In genomic region chr1:198556969-198557368, GRCh38 we compare ENCODE assay signal across 8 cellular contexts. TPM values are rescaled to one million over a fixed set of nuclear protein-coding genes. Genes with fewer than 3 reads are reported as not detected.
DNase-seq lines count a peak whose midpoint lies in the region; ATAC-seq and TF ChIP-seq lines count a peak whose summit lies in the region.

No MANE protein-coding gene starts in this region.

- ATAC-seq in GM18508 (IDR thresholded peaks at IDR 0.05; ENCODE audit: insufficient read depth, unreplicated experiment) (peak; percentile 89), HG02763 (IDR thresholded peaks at IDR 0.05; ENCODE audit: unreplicated experiment) (peak; percentile 82)

- intact Hi-C loops in spleen (cut with DNase I; ENCODE audit: low total_unique reads) = no loop called here

- H3K4me1 Mint-ChIP-seq in endothelial cell (ENCODE audit: unreplicated experiment) = peaks cover 10% of the 10 kb centered on the region

- H3K27me3 Mint-ChIP-seq in endothelial cell (ENCODE audit: unreplicated experiment) = peaks cover 2% of the 10 kb centered on the region

- no peak overlapping the region for H4K8ac ChIP-seq in mesenchymal stem cell (ENCODE audit: low read length)

- H3K4me2 ChIP-seq in mesenchymal stem cell (ENCODE audit: low read length, poor library complexity, severe bottlenecking) = no peak overlapping the region

- H3K4me3 Mint-ChIP-seq in endothelial cell (ENCODE audit: unreplicated experiment) = no peak overlapping the region

- H3K4ac ChIP-seq in mesenchymal stem cell (ENCODE audit: low read depth in 1 of 2, low read length in 2 of 2) = no peak overlapping the region

- DNase-seq in OCI-M1 (lab: John Stamatoyannopoulos, UW) = peak; percentile 92
- peak; percentile 44 for DNase-seq in activated effector memory CD4-positive, alpha-beta T cell treated with Interleukin-2 at 50 U/mL for 16 hours
- peak; percentile 84 for DNase-seq in spleen
- DNase-seq in NCI-H82 treated with DMSO at 0.1 percent for 48 hours (lab: John Stamatoyannopoulos, UW; ENCODE audit: unreplicated experiment) = no peak
- no peak for DNase-seq in mesenchymal stem cell
- DNase-seq in endothelial cell (ENCODE audit: low spot score) = no peak

- no peak overlapping the region for H2AK5ac ChIP-seq in mesenchymal stem cell (ENCODE audit: low read length, severe bottlenecking)

- no peak overlapping the region for H4K91ac ChIP-seq in mesenchymal stem cell (ENCODE audit: low read length)

- WGBS in spleen, 5 donors = 27 to 40% (median 30%) methylated on average over 4 of the region's 4 CpGs
- WGBS in mesenchymal stem cell = 55% methylated on average over 1 of the region's 4 CpGs

- no peak overlapping the region for H2BK15ac ChIP-seq in mesenchymal stem cell (ENCODE audit: low read depth, poor library complexity, severe bottlenecking)

- no peaks in the 10 kb centered on the region for H3K79me1 ChIP-seq in mesenchymal stem cell (replicated peaks; ENCODE audit: low read length, poor library complexity, severe bottlenecking)

- no peak overlapping the region for H3K14ac ChIP-seq in mesenchymal stem cell (ENCODE audit: low read length in 2 of 2)

- H3K27ac Mint-ChIP-seq in endothelial cell (ENCODE audit: unreplicated experiment) = no peak overlapping the region

- H3K4me3 ChIP-seq in spleen (peak overlapping the region in 3 of 8 donors; percentile 12 to 45 (median 18)), mesenchymal stem cell (ENCODE audit: insufficient read depth in 1 of 2, low read depth in 1 of 2, low read length in 2 of 2) (no peak overlapping the region)

- H3K27ac ChIP-seq in spleen (peak overlapping the region in 7 of 8 donors; percentile 70 to 86 (median 75)), mesenchymal stem cell (ENCODE audit: low read length, poor library complexity, severe bottlenecking) (no peak overlapping the region)

- H2BK12ac ChIP-seq in mesenchymal stem cell (ENCODE audit: low read length in 2 of 2) = no peak overlapping the region

- H3K18ac ChIP-seq in mesenchymal stem cell (ENCODE audit: low read depth in 1 of 2, low read length in 2 of 2) = no peak overlapping the region

- H3K9me3 Mint-ChIP-seq in endothelial cell (ENCODE audit: unreplicated experiment) = no peaks in the 10 kb centered on the region

- H3K36me3 ChIP-seq in spleen (no peaks in the 10 kb centered on the region), mesenchymal stem cell (ENCODE audit: control insufficient read depth in 1 of 2, insufficient read depth in 2 of 2, low read depth in 1 of 2, low read length in 2 of 2) (no peaks in the 10 kb centered on the region)

- H3K23ac ChIP-seq in mesenchymal stem cell (ENCODE audit: low read length in 2 of 2) = no peak overlapping the region

- H2AFZ ChIP-seq in mesenchymal stem cell (ENCODE audit: low read depth, low read length) = no peak overlapping the region

- TF ChIP-seq POLR2A in spleen (IDR thresholded peaks at IDR 0.05) = peak in 1 of 3 donors; percentile 15

- no peak overlapping the region for H3K9ac ChIP-seq in mesenchymal stem cell (ENCODE audit: low read length)

- no peak for TF ChIP-seq CTCF in spleen (IDR thresholded peaks at IDR 0.05 in 8 of 11, conservative IDR thresholded peaks at IDR 0.05 in 3 of 11)
- no peak for TF ChIP-seq CTCF in endothelial cell (IDR thresholded peaks at IDR 0.05; ENCODE audit: unreplicated experiment)

- no peaks in the 10 kb centered on the region for H3K9me3 ChIP-seq in spleen
- no peaks in the 10 kb centered on the region for H3K9me3 ChIP-seq in mesenchymal stem cell (ENCODE audit: control insufficient read depth, low read length)

- H2BK120ac ChIP-seq in mesenchymal stem cell (ENCODE audit: low read depth, low read length) = no peak overlapping the region

- no peaks in the 10 kb centered on the region for H3K36me3 Mint-ChIP-seq in endothelial cell (ENCODE audit: low read depth, unreplicated experiment)

- no peak overlapping the region for H2BK5ac ChIP-seq in mesenchymal stem cell (ENCODE audit: low read depth, low read length, poor library complexity, severe bottlenecking)

- no peaks in the 10 kb centered on the region for H3K27me3 ChIP-seq in spleen (replicated peaks in 1 of 7)
- H3K27me3 ChIP-seq in mesenchymal stem cell (ENCODE audit: control insufficient read depth in 1 of 2, insufficient read depth in 1 of 2, low read length in 2 of 2) = no peaks in the 10 kb centered on the region

- H3K4me1 ChIP-seq in spleen (peaks cover 13 to 93% (median 52%) of the 10 kb centered on the region in 6 donors), mesenchymal stem cell (ENCODE audit: control insufficient read depth, insufficient read depth, low read depth, low read length) (no peaks in the 10 kb centered on the region)

RNA-seq across cellular contexts. Expression of gene ATP6V1G3, which starts 16.5 kb away (rescaled TPM):
- total RNA-seq in spleen (not detected), endothelial cell (ENCODE audit: unreplicated experiment) (not detected)
- polyA plus RNA-seq in spleen = not detected
- 0.28 TPM for polyA plus RNA-seq in mesenchymal stem cell (2013, experiment 1 of 2)
- polyA plus RNA-seq in mesenchymal stem cell (2013, experiment 2 of 2) = 0.11 TPM

Comparison
In these comparisons a context has a peak if more than half of its experiments do, and no peak if none do; other contexts are left out.
1. DNase-seq: peak in OCI-M1 (single experiment), activated effector memory CD4-positive, alpha-beta T cell treated with Interleukin-2 at 50 U/mL for 16 hours (single experiment) and spleen (single experiment); none in NCI-H82 treated with DMSO at 0.1 percent for 48 hours (single experiment), mesenchymal stem cell (single experiment) and endothelial cell (single experiment).